ENCODE assay signal across 19 cellular contexts in genomic region chr4:118012142-118012541, GRCh38. TPM values are rescaled to one million over a fixed set of nuclear protein-coding genes. Genes with fewer than 3 reads are reported as not detected.
A peak's percentile ranks its signal among the peaks of the same experiment; 100 is the strongest.
DNase-seq lines count a peak whose midpoint lies in the region; ATAC-seq and TF ChIP-seq lines count a peak whose summit lies in the region.
"Had no signal": no experiment of that assay in that cellular context is flagged by ENCODE, and none has a peak within 500 bp of the region (broad histone marks: within the 10 kb centered on the region; RNA-seq: fewer than 3 reads in every experiment).

No MANE protein-coding gene starts in this region.

- H3K36me3 Mint-ChIP-seq in natural killer cell: no peaks in the 10 kb centered on the region

- no peak overlapping the region for H3K4me3 Mint-ChIP-seq in natural killer cell
- H3K4me3 Mint-ChIP-seq: activated T-helper 17 cell treated with anti-CD3 and anti-CD28 coated beads, Interleukin-2, amount 50 U/mL, for 72 hours had no signal

- H3K9me3 Mint-ChIP-seq in natural killer cell: peaks cover 5 to 6% of the 10 kb centered on the region in 2 donors
- H3K9me3 Mint-ChIP-seq: activated T-helper 17 cell treated with anti-CD3 and anti-CD28 coated beads, Interleukin-2, amount 50 U/mL, for 72 hours had no signal

- in situ Hi-C loops in astrocyte of the cerebellum (cut with HindIII; ENCODE audit: low sequenced_read_pairs): no loop called here

- H3K9me3 ChIP-seq in HCT116 (ENCODE audit: control insufficient read depth in 1 of 2, insufficient read depth in 1 of 2, low read depth in 1 of 2, low read length in 2 of 2): no peaks in the 10 kb centered on the region
- H3K9me3 ChIP-seq in SJCRH30 (replicated peaks): no peaks in the 10 kb centered on the region
- H3K9me3 ChIP-seq in lower lobe of right lung: no peaks in the 10 kb centered on the region
- H3K9me3 ChIP-seq: BLaER1, body of pancreas, MG63, psoas muscle, thoracic aorta had no signal

- H3K4me3 ChIP-seq in HCT116 (replicated peaks in 1 of 2; ENCODE audit: low read depth in 1 of 2, low read length in 2 of 2) (no peak overlapping the region), astrocyte of the cerebellum (ENCODE audit: low read depth, low read length) (no peak overlapping the region), kidney epithelial cell (ENCODE audit: low read depth, low read length) (no peak overlapping the region), SJCRH30 (no peak overlapping the region), lower lobe of right lung (no peak overlapping the region)
- H3K4me3 ChIP-seq: BLaER1, body of pancreas, MG63, psoas muscle, thoracic aorta had no signal

- RAD21 ChIA-PET in HCT116 (lab: Charles Lee; ENCODE audit: low non-redundant PET in 1 of 2, low total read pairs in 2 of 2, uncharacterized antibody in 2 of 2, unreplicated experiment in 2 of 2): no interaction called here

- intact Hi-C loops in HCT116 (cut with micrococcal nuclease) (no loop called here), natural killer cell (cut with micrococcal nuclease) (no loop called here), lower lobe of right lung (cut with DNase I) (no loop called here)

- DNase-seq in HCT116 (ENCODE audit: low read depth, low spot score): no peak
- DNase-seq in astrocyte of the cerebellum (ENCODE audit: low read depth): no peak
- no peak for DNase-seq in kidney epithelial cell (ENCODE audit: low read depth)
- no peak for DNase-seq in amygdala (lab: John Stamatoyannopoulos, UW)
- no peak for DNase-seq in SJCRH30
- DNase-seq in natural killer cell: no peak
- no peak for DNase-seq in lower lobe of right lung
- DNase-seq: activated CD4-positive, alpha-beta T cell treated with anti-CD3 and anti-CD28 coated beads, Interleukin-2, amount 50 U/mL, for 4 hours; body of pancreas; kidney glomerular epithelial cell; psoas muscle; Right ventricle myocardium superior had no signal

- H3K27me3 ChIP-seq in HCT116 (ENCODE audit: insufficient read depth, low read length) (no peaks in the 10 kb centered on the region), kidney epithelial cell (ENCODE audit: control insufficient read depth, insufficient read depth, low read length) (no peaks in the 10 kb centered on the region), SJCRH30 (no peaks in the 10 kb centered on the region), lower lobe of right lung (ENCODE audit: low read depth) (no peaks in the 10 kb centered on the region)
- H3K27me3 ChIP-seq: BLaER1, body of pancreas, MG63 had no signal

- no peaks in the 10 kb centered on the region for H3K4me1 ChIP-seq in HCT116 (ENCODE audit: control insufficient read depth in 1 of 2, insufficient read depth in 2 of 2, low read length in 2 of 2)
- no peaks in the 10 kb centered on the region for H3K4me1 ChIP-seq in SJCRH30
- H3K4me1 ChIP-seq in lower lobe of right lung: no peaks in the 10 kb centered on the region
- H3K4me1 ChIP-seq: BLaER1, body of pancreas, psoas muscle had no signal

- no peaks in the 10 kb centered on the region for H4K20me1 ChIP-seq in HCT116 (ENCODE audit: insufficient read depth)
- H4K20me1 ChIP-seq: BLaER1 had no signal

- no peak overlapping the region for H3K27ac ChIP-seq in C4-2B
- no peak overlapping the region for H3K27ac ChIP-seq in HCT116 (ENCODE audit: low read depth, low read length)
- H3K27ac ChIP-seq in SJCRH30: no peak overlapping the region
- H3K27ac ChIP-seq in lower lobe of right lung: no peak overlapping the region
- H3K27ac ChIP-seq: BLaER1, body of pancreas, HL-60, psoas muscle, thoracic aorta had no signal

- no peak for ATAC-seq in HCT116
- no peak for ATAC-seq in natural killer cell
- no peak for ATAC-seq in lower lobe of right lung
- ATAC-seq: activated T-helper 17 cell treated with anti-CD3 and anti-CD28 coated beads, Interleukin-2, amount 50 U/mL, for 72 hours; body of pancreas; psoas muscle had no signal

- H3K4me1 Mint-ChIP-seq in natural killer cell: no peaks in the 10 kb centered on the region
- H3K4me1 Mint-ChIP-seq: activated T-helper 17 cell treated with anti-CD3 and anti-CD28 coated beads, Interleukin-2, amount 50 U/mL, for 72 hours had no signal

- no peaks in the 10 kb centered on the region for H3K79me2 ChIP-seq in HCT116 (ENCODE audit: insufficient read depth, low read length)

- no peaks in the 10 kb centered on the region for H3K36me3 ChIP-seq in HCT116 (ENCODE audit: control insufficient read depth in 1 of 2, insufficient read depth in 2 of 2, low read length in 2 of 2)
- no peaks in the 10 kb centered on the region for H3K36me3 ChIP-seq in kidney epithelial cell (ENCODE audit: control insufficient read depth, insufficient read depth, low read length)
- H3K36me3 ChIP-seq in SJCRH30: no peaks in the 10 kb centered on the region
- H3K36me3 ChIP-seq in lower lobe of right lung: no peaks in the 10 kb centered on the region
- H3K36me3 ChIP-seq: BLaER1, MG63, thoracic aorta had no signal

- H3K9ac ChIP-seq in HCT116 (ENCODE audit: low read length): no peak overlapping the region
- H3K9ac ChIP-seq: BLaER1 had no signal

- no TSS peak for BruUV-seq in HCT116 (replicated peaks; lab: Mats Ljungman, UMichigan)

- no peak overlapping the region for H2AFZ ChIP-seq in HCT116 (ENCODE audit: low read depth, low read length, poor library complexity, severe bottlenecking)

- no peak for TF ChIP-seq POLR2A in HCT116 (IDR thresholded peaks at IDR 0.05; ENCODE audit: borderline replicate concordance, extremely low read depth, insufficient read depth, insufficient read length)

- CTCF ChIA-PET in HCT116 (lab: Charles Lee): interaction anchor here (1.3 kb wide), 1 partner anchor 11 kb away, joined by 3 read pairs; no protein-coding TSS in a partner anchor

- POLR2A ChIA-PET in HCT116 (lab: Charles Lee): no interaction called here

- H3K27ac Mint-ChIP-seq in natural killer cell: no peak overlapping the region
- H3K27ac Mint-ChIP-seq: activated T-helper 17 cell treated with anti-CD3 and anti-CD28 coated beads, Interleukin-2, amount 50 U/mL, for 72 hours had no signal

- TF ChIP-seq CTCF in C4-2B (conservative IDR thresholded peaks at IDR 0.05) (peak; percentile 24), HCT116 (IDR thresholded peaks at IDR 0.05 in 2 of 3, conservative IDR thresholded peaks at IDR 0.05 in 1 of 3; ENCODE audit: borderline replicate concordance in 1 of 3, insufficient read depth in 1 of 3, low read depth in 2 of 3, low read length in 2 of 3) (peak in 2 of 3 experiments; percentile 45 to 49; a peak in 4 of 6 replicates), astrocyte of the cerebellum (IDR thresholded peaks at IDR 0.05; ENCODE audit: low read depth, low read length, missing control alignments) (peak; percentile 19), kidney epithelial cell (IDR thresholded peaks at IDR 0.05; ENCODE audit: insufficient read depth, low read length, poor library complexity, severe bottlenecking) (peak; percentile 26), natural killer cell (IDR thresholded peaks at IDR 0.05) (no peak), lower lobe of right lung (IDR thresholded peaks at IDR 0.05) (no peak)

- H3K27me3 Mint-ChIP-seq in natural killer cell (ENCODE audit: low read depth in 2 of 2): no peaks in the 10 kb centered on the region
- H3K27me3 Mint-ChIP-seq: activated T-helper 17 cell treated with anti-CD3 and anti-CD28 coated beads, Interleukin-2, amount 50 U/mL, for 72 hours had no signal

- H3K4me2 ChIP-seq in HCT116 (ENCODE audit: low read length): no peak overlapping the region
- H3K4me2 ChIP-seq: BLaER1 had no signal

- H3K9me2 ChIP-seq in HCT116 (ENCODE audit: insufficient read depth): no peaks in the 10 kb centered on the region

- no peak for TF ChIP-seq RAD21 in HCT116 (IDR thresholded peaks at IDR 0.05; ENCODE audit: low read depth)

TF ChIP-seq in HCT116, 20 proteins besides CTCF, POLR2A, EP300 and RAD21 (continues in another document):
- no peak for TF ChIP-seq EGR1 (IDR thresholded peaks at IDR 0.05; ENCODE audit: low read depth)
- TF ChIP-seq ATF3 (IDR thresholded peaks at IDR 0.05): no peak
- TF ChIP-seq, protein P1, sequence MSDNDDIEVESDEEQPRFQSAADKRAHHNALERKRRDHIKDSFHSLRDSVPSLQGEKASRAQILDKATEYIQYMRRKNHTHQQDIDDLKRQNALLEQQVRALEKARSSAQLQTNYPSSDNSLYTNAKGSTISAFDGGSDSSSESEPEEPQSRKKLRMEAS (IDR thresholded peaks at IDR 0.05): no peak
- no peak for TF ChIP-seq ZNF274 (IDR thresholded peaks at IDR 0.05; ENCODE audit: low read depth, low read length)
- TF ChIP-seq SP1 (IDR thresholded peaks at IDR 0.05; ENCODE audit: low read depth): no peak
- no peak for TF ChIP-seq POLR2AphosphoS5 (IDR thresholded peaks at IDR 0.05; ENCODE audit: low read depth, low read length)
- TF ChIP-seq SIN3A (IDR thresholded peaks at IDR 0.05; ENCODE audit: low read depth): no peak
- TF ChIP-seq FOSL1 (IDR thresholded peaks at IDR 0.05; ENCODE audit: low read depth): no peak
- no peak for TF ChIP-seq TCF7L2 (IDR thresholded peaks at IDR 0.05; ENCODE audit: borderline replicate concordance, extremely low read depth, insufficient read depth, insufficient read length)
- TF ChIP-seq CBX3 (IDR thresholded peaks at IDR 0.05; ENCODE audit: low read depth): no peak
- no peak for TF ChIP-seq EZH2phosphoT487 (IDR thresholded peaks at IDR 0.05; ENCODE audit: borderline replicate concordance)

RNA-seq across cellular contexts. Expression of gene NDST3, which starts 22.1 kb away (rescaled TPM):
- total RNA-seq in HCT116 (2021; ENCODE audit: unreplicated experiment) (not detected), kidney epithelial cell (0.41 and 0.71 TPM in 2 replicates), natural killer cell (not detected), lower lobe of right lung (0.06 TPM)
- polyA plus RNA-seq in HCT116 (2012): 0.03 TPM in 1 of 2 replicates, not detected in the other
- 1.7 and 1.9 TPM in 2 replicates for total RNA-seq in SJCRH30 (2014; rRNA removed; shearing (Covaris generic))
- total RNA-seq: activated T-helper 17 cell treated with anti-CD3 and anti-CD28 coated beads, Interleukin-2, amount 50 U/mL, for 72 hours; body of pancreas; glomerular endothelial cell; psoas muscle; Right ventricle myocardium superior; thoracic aorta had no signal
- polyA plus RNA-seq: psoas muscle had no signal

Comparison
In these comparisons a context has a peak if more than half of its experiments do, and no peak if none do; other contexts are left out.
1. CTCF ChIP-seq: peak in C4-2B (single experiment), HCT116 (2 of 3), astrocyte of the cerebellum (single experiment) and kidney epithelial cell (single experiment); none in natural killer cell (single experiment) and lower lobe of right lung (single experiment).